In the genomic region with DNA sequence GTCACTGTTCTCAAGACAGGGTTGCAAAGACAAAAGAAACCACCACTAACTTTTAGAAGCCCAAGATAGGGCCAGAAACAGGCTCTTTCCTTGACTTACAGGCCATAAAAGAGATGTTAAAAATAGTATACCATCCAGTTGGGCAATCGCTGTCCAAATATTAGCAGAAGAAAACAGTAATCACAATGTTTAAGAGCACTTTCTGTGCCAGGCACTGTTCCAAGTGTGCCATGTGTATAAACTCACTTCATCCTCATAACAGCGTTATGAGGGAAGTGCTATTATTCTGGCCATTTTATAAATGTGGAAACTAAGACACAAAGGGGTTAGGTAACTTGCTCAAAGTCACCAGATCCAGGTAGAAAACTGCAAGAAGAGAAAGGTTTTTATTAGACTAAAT, we compare ENCODE assay signal across 16 cellular contexts.
"Had no signal": no experiment of that assay in that cellular context is flagged by ENCODE, and none has a peak within 500 bp of the region (broad histone marks: within the 10 kb centered on the region; RNA-seq: fewer than 3 reads in every experiment).

No MANE protein-coding gene starts in this region.

- H3K27me3 ChIP-seq: cardiac muscle cell, heart left ventricle, ovary, thyroid gland had no signal

- H3K4me3 ChIP-seq: cardiac muscle cell, heart left ventricle, left ventricle myocardium inferior, ovary, thyroid gland had no signal

- DNase-seq: activated CD4-positive, alpha-beta T cell treated with anti-CD3 and anti-CD28 coated beads for 4 hours; activated CD8-positive, alpha-beta memory T cell treated with anti-CD3 and anti-CD28 coated beads, Interleukin-2, amount 50 U/mL, for 4 hours; activated CD8-positive, alpha-beta T cell treated with anti-CD3 and anti-CD28 coated beads for 36 hours; activated naive CD4-positive, alpha-beta T cell; foreskin melanocyte; heart left ventricle; left ventricle myocardium inferior; ovary; stimulated activated CD4-positive, alpha-beta T cell treated with anti-CD3 and anti-CD28 coated beads, Interleukin-15, amount 100 ng/mL, for 24 hours; stimulated activated CD4-positive, alpha-beta T cell treated with anti-CD3 and anti-CD28 coated beads, Interleukin-4, amount 100 ng/mL, for 24 hours; thyroid gland; WERI-Rb-1 had no signal

- H3K4me3 Mint-ChIP-seq: activated CD8-positive, alpha-beta T cell treated with anti-CD3 and anti-CD28 coated beads for 36 hours; activated T-helper 1 cell treated with anti-CD3 and anti-CD28 coated beads, Interleukin-12 subunit alpha, Interleukin-12 subunit beta, Interleukin-2, Interleukin-4 antibody, amounts not matched to agents 30 ng/mL and 10 ng/mL and 1 ng/mL, durations not matched to agents 14 hours and 24 hours and 36 hours; neural crest cell; T-helper 2 cell treated with Interferon-gamma antibody and Interleukin-4, amounts not matched to agents 5 μg/mL and 100 μg/mL, for 36 hours had no signal

- H3K4me1 Mint-ChIP-seq: neural crest cell had no signal

- H3K36me3 ChIP-seq: cardiac muscle cell, heart left ventricle, left ventricle myocardium inferior, ovary, thyroid gland, WERI-Rb-1 had no signal

- H3K27ac ChIP-seq: cardiac muscle cell, left ventricle myocardium inferior, ovary, thyroid gland, WERI-Rb-1 had no signal

- ATAC-seq: activated CD8-positive, alpha-beta T cell treated with anti-CD3 and anti-CD28 coated beads for 36 hours; heart left ventricle had no signal

- H3K27ac Mint-ChIP-seq: activated CD8-positive, alpha-beta T cell treated with anti-CD3 and anti-CD28 coated beads for 36 hours; activated T-helper 1 cell treated with anti-CD3 and anti-CD28 coated beads, Interleukin-12 subunit alpha, Interleukin-12 subunit beta, Interleukin-2, Interleukin-4 antibody, amounts not matched to agents 30 ng/mL and 10 ng/mL and 1 ng/mL, durations not matched to agents 14 hours and 24 hours and 36 hours; T-helper 2 cell treated with Interferon-gamma antibody and Interleukin-4, amounts not matched to agents 5 μg/mL and 100 μg/mL, for 36 hours had no signal

- H3K9me3 ChIP-seq: ovary, thyroid gland had no signal

- H3K9me3 Mint-ChIP-seq: neural crest cell; T-helper 2 cell treated with Interferon-gamma antibody and Interleukin-4, amounts not matched to agents 5 μg/mL and 100 μg/mL, for 36 hours had no signal

- H3K27me3 Mint-ChIP-seq: activated CD8-positive, alpha-beta T cell treated with anti-CD3 and anti-CD28 coated beads for 36 hours had no signal

- H3K4me1 ChIP-seq: heart left ventricle, left ventricle myocardium inferior, thyroid gland had no signal
